ENCODE assay signal across 28 cellular contexts in genomic region chr6:22958677-22959076, GRCh38.
DNase-seq lines count a peak whose midpoint lies in the region; ATAC-seq and TF ChIP-seq lines count a peak whose summit lies in the region.
"Had no signal": no experiment of that assay in that cellular context is flagged by ENCODE, and none has a peak within 500 bp of the region (broad histone marks: within the 10 kb centered on the region; RNA-seq: fewer than 3 reads in every experiment).

No MANE protein-coding gene starts in this region.

- H3K9me2 ChIP-seq in Loucy (replicated peaks; ENCODE audit: low read depth, low read length) = no peaks in the 10 kb centered on the region

- no peaks in the 10 kb centered on the region for H4K20me1 ChIP-seq in Loucy (ENCODE audit: insufficient read depth, low read length, poor library complexity, severe bottlenecking)

- H3K4me1 ChIP-seq in Loucy (ENCODE audit: insufficient read depth, low read length, poor library complexity, severe bottlenecking) = peaks cover 13% of the 10 kb centered on the region
- H3K4me1 ChIP-seq: pancreas had no signal

- no peak for DNase-seq in NCI-H1417 (lab: John Stamatoyannopoulos, UW)
- DNase-seq in SW480 (ENCODE audit: low spot score) = no peak
- DNase-seq: activated CD8-positive, alpha-beta T cell treated with anti-CD3 and anti-CD28 coated beads, Interleukin-2, amount 10 ng/mL, durations not matched to agents 7 days and 5 days; activated effector memory CD4-positive, alpha-beta T cell treated with anti-CD3 and anti-CD28 coated beads, Interleukin-2, amount 50 U/mL, for 16 hours; AML-193; CD8-positive, alpha-beta memory T cell; cerebellar nuclear complex; immature natural killer cell; Karpas-422; left colon; mammary epithelial cell; MV-4-11; NCI-H446; pancreas; retina; tibial artery had no signal

- no peak overlapping the region for H3K9ac ChIP-seq in Loucy (ENCODE audit: low read depth, low read length, poor library complexity, severe bottlenecking)

- no peaks in the 10 kb centered on the region for H3K79me2 ChIP-seq in Loucy (ENCODE audit: insufficient read depth, low read length)
- H3K79me2 ChIP-seq: hepatocyte had no signal

- H3K4me2 ChIP-seq in Loucy (ENCODE audit: low read depth, low read length, poor library complexity, severe bottlenecking) = no peak overlapping the region
- H3K4me2 ChIP-seq: A549, hepatocyte had no signal

- H3K36me3 ChIP-seq in Loucy (ENCODE audit: insufficient read depth, low read length) = no peaks in the 10 kb centered on the region
- H3K36me3 ChIP-seq: gastroesophageal sphincter, pancreas, tibial artery had no signal

- no peak overlapping the region for H3K4me3 ChIP-seq in Loucy (ENCODE audit: low read length, poor library complexity, severe bottlenecking)
- H3K4me3 ChIP-seq: A549, gastroesophageal sphincter, hepatocyte, pancreas, SK-N-MC, skin epidermis, tibial artery had no signal

- no peaks in the 10 kb centered on the region for H3F3A ChIP-seq in Loucy (ENCODE audit: low read depth)

- no peaks in the 10 kb centered on the region for H3K27me3 ChIP-seq in Loucy (ENCODE audit: insufficient read depth, low read length, poor library complexity, severe bottlenecking)
- H3K27me3 ChIP-seq: gastroesophageal sphincter, hepatocyte, pancreas, tibial artery had no signal

- TF ChIP-seq CTCF in GM12872 (IDR thresholded peaks at IDR 0.05; ENCODE audit: insufficient read depth, low read depth, low read length) (0 out of 3 replicates have a peak, but pooled peaks have one; percentile 4), Loucy (conservative IDR thresholded peaks at IDR 0.05; ENCODE audit: low read length) (0 out of 2 replicates have a peak, but pooled peaks have one; percentile 26)

- no peak overlapping the region for H2AFZ ChIP-seq in Loucy (ENCODE audit: low read length)
- H2AFZ ChIP-seq: hepatocyte had no signal

- ATAC-seq in GM18909 (IDR thresholded peaks at IDR 0.05; ENCODE audit: poor library complexity, unreplicated experiment) (peak; percentile 45), HG02678 (IDR thresholded peaks at IDR 0.05; ENCODE audit: unreplicated experiment) (peak; percentile 53), GM21515 (IDR thresholded peaks at IDR 0.05; ENCODE audit: unreplicated experiment) (no peak), HG03097 (IDR thresholded peaks at IDR 0.05; ENCODE audit: low FRiP score, unreplicated experiment) (no peak)
- ATAC-seq: A549; activated CD8-positive, alpha-beta T cell treated with anti-CD3 and anti-CD28 coated beads, Interleukin-2, amount 10 ng/mL, durations not matched to agents 7 days and 5 days; gastroesophageal sphincter; HepG2; left colon; pancreas had no signal

- H3K9me3 ChIP-seq in Loucy (ENCODE audit: insufficient read depth, low read depth, low read length) = no peaks in the 10 kb centered on the region
- H3K9me3 ChIP-seq: A549, gastroesophageal sphincter, pancreas, tibial artery had no signal

Comparison
In these comparisons a context has a peak if more than half of its experiments do, and no peak if none do; other contexts are left out.
1. ATAC-seq: peak in GM18909 (single experiment) and HG02678 (single experiment); none in GM21515 (single experiment) and HG03097 (single experiment).